Comparison of ENCODE assay signal across 8 cellular contexts in genomic region chr5:55344392-55344992, GRCh38. TPM values are rescaled to one million over a fixed set of nuclear protein-coding genes. Genes with fewer than 3 reads are reported as not detected.
DNase-seq lines count a peak whose midpoint lies in the region; ATAC-seq and TF ChIP-seq lines count a peak whose summit lies in the region.

No MANE protein-coding gene starts in this region.

- peak overlapping the region in 1 of 2 donors; percentile 67 for H3K9ac ChIP-seq in liver (ENCODE audit: low read depth in 1 of 2, low read length in 2 of 2)

- no peak for ATAC-seq in GM19452 (IDR thresholded peaks at IDR 0.05; ENCODE audit: unreplicated experiment)
- no peak for ATAC-seq in GM21737 (IDR thresholded peaks at IDR 0.05; ENCODE audit: unreplicated experiment)

- peak; percentile 76 for DNase-seq in G401 (ENCODE audit: low spot score)
- peak; percentile 29 for DNase-seq in activated CD4-positive, alpha-beta T cell treated with anti-CD3 and anti-CD28 coated beads for 1 hour
- peak; percentile 36 for DNase-seq in cerebellum (ENCODE audit: low spot score)
- peak; percentile 30 to 53 (median 44) for DNase-seq in stimulated activated CD4-positive, alpha-beta T cell treated with anti-CD3 and anti-CD28 coated beads, TNF-alpha, amount 100 ng/mL, for 48 hours (ENCODE audit: low read depth in 3 of 3)

- H3K36me3 ChIP-seq in liver (ENCODE audit: control insufficient read depth in 4 of 4, insufficient read depth in 3 of 4, low read depth in 1 of 4, low read length in 3 of 4): peaks cover 3 to 21% (median 11%) of the 10 kb centered on the region in 4 donors

- peaks cover 2 to 24% (median 20%) of the 10 kb centered on the region in 4 donors for H3K4me1 ChIP-seq in liver (ENCODE audit: control insufficient read depth in 4 of 4, insufficient read depth in 4 of 4, low read length in 3 of 4)

- H3K4me3 ChIP-seq in liver (ENCODE audit: low read depth in 1 of 3, low read length in 3 of 3): no peak overlapping the region

- WGBS in liver: 16% methylated on average over 2 of the region's 2 CpGs

- TF ChIP-seq CTCF in LNCAP (IDR thresholded peaks at IDR 0.05) (peak; percentile 91), liver (IDR thresholded peaks at IDR 0.05; ENCODE audit: low read depth, low read length, missing input control) (peak; percentile 89)

- H3K27me3 ChIP-seq in liver (ENCODE audit: control insufficient read depth in 4 of 4, insufficient read depth in 4 of 4, low read length in 3 of 4): no peaks in the 10 kb centered on the region

- peak overlapping the region; percentile 73 to 78 for H3K27ac ChIP-seq in liver (ENCODE audit: low read depth in 1 of 2, low read length in 2 of 2)

- H3K9me3 ChIP-seq in liver (ENCODE audit: control insufficient read depth in 4 of 4, low read length in 3 of 4): no peaks in the 10 kb centered on the region

- in situ Hi-C loops in G401 (cut with HindIII; ENCODE audit: low sequenced_read_pairs): no loop called here

- peak; percentile 84 to 87 for TF ChIP-seq RAD21 in liver (IDR thresholded peaks at IDR 0.05)

TF ChIP-seq in liver, 16 proteins besides CTCF, POLR2A, EP300 and RAD21:
- TF ChIP-seq HNF4A (conservative IDR thresholded peaks at IDR 0.05) (no peak), FOXA1 (IDR thresholded peaks at IDR 0.05) (no peak), FOXA2 (IDR thresholded peaks at IDR 0.05) (peak; percentile 71), HNF4G (IDR thresholded peaks at IDR 0.05) (no peak)

RNA-seq across cellular contexts. Expression of gene MTREX, which starts 36.7 kb away (rescaled TPM):
- total RNA-seq in G401 (2014; rRNA removed; shearing (Covaris generic)): 102 and 109 TPM in 2 replicates
- 78.8 TPM for total RNA-seq in cerebellum
- total RNA-seq in liver: 10 to 100 TPM; 37.0 to 43.8 TPM
- polyA plus RNA-seq in liver: 10 to 100 TPM in 1 of 2 donors, 1 to 10 TPM in 1; 10.0 to 10.4 TPM

RNA-seq across cellular contexts. Expression of gene DHX29, which starts 37.0 kb away (rescaled TPM):
- 14.0 and 31.5 TPM in 2 replicates for total RNA-seq in G401 (2014; rRNA removed; shearing (Covaris generic))
- total RNA-seq in cerebellum (34.3 TPM), liver (10 to 100 TPM; 19.2 to 23.8 TPM)
- polyA plus RNA-seq in liver: 10 to 100 TPM in 1 of 2 donors, 1 to 10 TPM in 1; 8.6 to 43.8 TPM
